In genomic region chr12:47349102-47349769, GRCh38 we compare ENCODE assay signal across 23 cellular contexts.
DNase-seq lines count a peak whose midpoint lies in the region; ATAC-seq and TF ChIP-seq lines count a peak whose summit lies in the region.
"Had no signal": no experiment of that assay in that cellular context is flagged by ENCODE, and none has a peak within 500 bp of the region (broad histone marks: within the 10 kb centered on the region; RNA-seq: fewer than 3 reads in every experiment).

No MANE protein-coding gene starts in this region.

- no peak overlapping the region for H3K4me3 ChIP-seq in OCI-LY1 (ENCODE audit: low read depth, low read length, poor library complexity, severe bottlenecking)
- H3K4me3 ChIP-seq in heart left ventricle: no peak overlapping the region
- H3K4me3 ChIP-seq: MG63, neural progenitor cell, psoas muscle, SJSA1, thoracic aorta had no signal

- H3K36me3 Mint-ChIP-seq in activated T-cell treated with anti-CD3 and anti-CD28 coated beads, Interleukin-2, amount 50 U/mL, for 72 hours (ENCODE audit: insufficient read depth in 2 of 2): peaks cover 7% of the 10 kb centered on the region in 2 donors
- H3K36me3 Mint-ChIP-seq in activated naive CD8-positive, alpha-beta T cell treated with anti-CD3 and anti-CD28 coated beads for 36 hours: peaks cover 38% of the 10 kb centered on the region
- peaks cover 5% of the 10 kb centered on the region for H3K36me3 Mint-ChIP-seq in stimulated activated effector memory CD8-positive, alpha-beta T cell treated with anti-CD3 and anti-CD28 coated beads, Interleukin-12 subunit alpha, Interleukin-12 subunit beta, amount 100 ng/mL, for 72 hours
- H3K36me3 Mint-ChIP-seq: neural progenitor cell had no signal

- peaks cover 91% of the 10 kb centered on the region for H3K4me1 Mint-ChIP-seq in activated T-cell treated with anti-CD3 and anti-CD28 coated beads, Interleukin-2, amount 50 U/mL, for 72 hours (ENCODE audit: low read depth)
- peaks cover 77% of the 10 kb centered on the region for H3K4me1 Mint-ChIP-seq in activated naive CD8-positive, alpha-beta T cell treated with anti-CD3 and anti-CD28 coated beads for 36 hours
- peaks cover 44% of the 10 kb centered on the region for H3K4me1 Mint-ChIP-seq in stimulated activated effector memory CD8-positive, alpha-beta T cell treated with anti-CD3 and anti-CD28 coated beads, Interleukin-12 subunit alpha, Interleukin-12 subunit beta, amount 100 ng/mL, for 72 hours
- H3K4me1 Mint-ChIP-seq: H9, neural progenitor cell had no signal

- H3K36me3 ChIP-seq in OCI-LY1 (ENCODE audit: insufficient read depth, low read length) (no peaks in the 10 kb centered on the region), heart left ventricle (no peaks in the 10 kb centered on the region)
- H3K36me3 ChIP-seq: MG63, neural progenitor cell, SJSA1, thoracic aorta had no signal

- intact Hi-C loops in heart left ventricle (cut with DNase I): no loop called here

- DNase-seq in activated T-cell treated with anti-CD3 and anti-CD28 coated beads, Interleukin-2, amount 50 U/mL, for 72 hours: no peak
- DNase-seq in activated T-cell treated with anti-CD3 and anti-CD28 coated beads, Interleukin-2, amount 50 U/mL, for 48 hours: no peak
- no peak for DNase-seq in activated naive CD8-positive, alpha-beta T cell treated with anti-CD3 and anti-CD28 coated beads for 36 hours
- DNase-seq in stimulated activated effector memory CD8-positive, alpha-beta T cell treated with anti-CD3 and anti-CD28 coated beads, Interleukin-12 subunit alpha, Interleukin-12 subunit beta, amount 100 ng/mL, for 72 hours (ENCODE audit: low spot score in 2 of 2): peak in 1 of 2 donors; percentile 34
- DNase-seq in heart left ventricle: no peak
- DNase-seq in germinal center (ENCODE audit: low spot score): no peak
- DNase-seq: activated CD4-positive, CD25-positive, alpha-beta regulatory T cell treated with anti-CD3 and anti-CD28 coated beads, Interleukin-2, amount 50 U/mL, for 72 hours; activated T-cell treated with anti-CD3 and anti-CD28 coated beads for 4 hours; amygdala; CD4-positive, alpha-beta memory T cell; DMS53; H9; MG63; NCI-H1436 treated with DMSO at 0.1 percent for 48 hours; PC-3; psoas muscle; small intestine had no signal

- H3K9ac ChIP-seq in OCI-LY1 (ENCODE audit: low read length): no peak overlapping the region
- H3K9ac ChIP-seq: neural progenitor cell had no signal

- H3K79me2 ChIP-seq in OCI-LY1 (ENCODE audit: insufficient read depth, low read length): no peaks in the 10 kb centered on the region

- no peaks in the 10 kb centered on the region for H4K20me1 ChIP-seq in OCI-LY1 (ENCODE audit: insufficient read depth, low read length)

- H3K4me3 Mint-ChIP-seq in activated T-cell treated with anti-CD3 and anti-CD28 coated beads, Interleukin-2, amount 50 U/mL, for 72 hours: peak overlapping the region; percentile 77 to 82
- peak overlapping the region; percentile 67 for H3K4me3 Mint-ChIP-seq in activated naive CD8-positive, alpha-beta T cell treated with anti-CD3 and anti-CD28 coated beads for 36 hours
- H3K4me3 Mint-ChIP-seq in stimulated activated effector memory CD8-positive, alpha-beta T cell treated with anti-CD3 and anti-CD28 coated beads, Interleukin-12 subunit alpha, Interleukin-12 subunit beta, amount 100 ng/mL, for 72 hours: peak overlapping the region; percentile 48
- H3K4me3 Mint-ChIP-seq: central memory CD8-positive, alpha-beta T cell; H9; neural progenitor cell had no signal

- H3K4me2 ChIP-seq in OCI-LY1 (ENCODE audit: low read length): no peak overlapping the region
- H3K4me2 ChIP-seq: neural progenitor cell had no signal

- H3F3A ChIP-seq in OCI-LY1 (ENCODE audit: insufficient read depth, low read length): no peaks in the 10 kb centered on the region

- 64 to 91% (median 81%) methylated on average over 2 of the region's 2 CpGs for WGBS in heart left ventricle, 4 donors

- H3K9me2 ChIP-seq in OCI-LY1 (ENCODE audit: low read depth, low read length): no peaks in the 10 kb centered on the region

- H2AFZ ChIP-seq in OCI-LY1 (ENCODE audit: low read length): peak overlapping the region; percentile 90; the same call in 1 of the 2 replicates

- peak overlapping the region; percentile 0 for H3K27ac ChIP-seq in OCI-LY1 (ENCODE audit: low read depth, low read length, poor library complexity, severe bottlenecking)
- H3K27ac ChIP-seq in heart left ventricle: peak overlapping the region in 1 of 12 donors; percentile 63
- H3K27ac ChIP-seq: neural progenitor cell, psoas muscle, SJSA1, thoracic aorta had no signal

- TF ChIP-seq POLR2A in heart left ventricle (IDR thresholded peaks at IDR 0.05): no peak

- H3K9me3 ChIP-seq in OCI-LY1 (ENCODE audit: low read length) (0 out of 2 replicates have a peak, but pooled peaks cover 2% of the 10 kb centered on the region), heart left ventricle (no peaks in the 10 kb centered on the region)
- H3K9me3 ChIP-seq: MG63, psoas muscle, SJSA1, thoracic aorta had no signal

- no peak for TF ChIP-seq CTCF in OCI-LY1 (IDR thresholded peaks at IDR 0.05; ENCODE audit: low read length)
- no peak for TF ChIP-seq CTCF in heart left ventricle (IDR thresholded peaks at IDR 0.05)

- no peaks in the 10 kb centered on the region for H3K27me3 Mint-ChIP-seq in activated T-cell treated with anti-CD3 and anti-CD28 coated beads, Interleukin-2, amount 50 U/mL, for 72 hours (ENCODE audit: low read depth)
- no peaks in the 10 kb centered on the region for H3K27me3 Mint-ChIP-seq in activated naive CD8-positive, alpha-beta T cell treated with anti-CD3 and anti-CD28 coated beads for 36 hours
- H3K27me3 Mint-ChIP-seq: CD4-positive, alpha-beta memory T cell; central memory CD8-positive, alpha-beta T cell had no signal

- no peak for ATAC-seq in activated T-cell treated with anti-CD3 and anti-CD28 coated beads, Interleukin-2, amount 50 U/mL, for 72 hours (replicated peaks in 1 of 2)
- ATAC-seq in stimulated activated effector memory CD8-positive, alpha-beta T cell treated with anti-CD3 and anti-CD28 coated beads, Interleukin-12 subunit alpha, Interleukin-12 subunit beta, amount 100 ng/mL, for 72 hours: no peak
- ATAC-seq in heart left ventricle (no peak), HG03039 (IDR thresholded peaks at IDR 0.05; ENCODE audit: unreplicated experiment) (no peak)
- ATAC-seq: PC-3, psoas muscle had no signal

- peak overlapping the region; percentile 99 for H3K27ac Mint-ChIP-seq in activated T-cell treated with anti-CD3 and anti-CD28 coated beads, Interleukin-2, amount 50 U/mL, for 72 hours
- H3K27ac Mint-ChIP-seq in activated naive CD8-positive, alpha-beta T cell treated with anti-CD3 and anti-CD28 coated beads for 36 hours: peak overlapping the region; percentile 94
- H3K27ac Mint-ChIP-seq in stimulated activated effector memory CD8-positive, alpha-beta T cell treated with anti-CD3 and anti-CD28 coated beads, Interleukin-12 subunit alpha, Interleukin-12 subunit beta, amount 100 ng/mL, for 72 hours: peak overlapping the region; percentile 90
- H3K27ac Mint-ChIP-seq: H9, neural progenitor cell had no signal

- H3K9me3 Mint-ChIP-seq in activated T-cell treated with anti-CD3 and anti-CD28 coated beads, Interleukin-2, amount 50 U/mL, for 72 hours: peaks cover 0 to under 1% of the 10 kb centered on the region in 2 donors
- H3K9me3 Mint-ChIP-seq in activated naive CD8-positive, alpha-beta T cell treated with anti-CD3 and anti-CD28 coated beads for 36 hours: peaks cover 10% of the 10 kb centered on the region
- H3K9me3 Mint-ChIP-seq in stimulated activated effector memory CD8-positive, alpha-beta T cell treated with anti-CD3 and anti-CD28 coated beads, Interleukin-12 subunit alpha, Interleukin-12 subunit beta, amount 100 ng/mL, for 72 hours: no peaks in the 10 kb centered on the region
- H3K9me3 Mint-ChIP-seq: CD4-positive, alpha-beta memory T cell; central memory CD8-positive, alpha-beta T cell; neural progenitor cell had no signal

- H3K27me3 ChIP-seq in OCI-LY1 (ENCODE audit: insufficient read depth, low read length) (no peaks in the 10 kb centered on the region), heart left ventricle (peaks cover 0 to 3% (median 0%) of the 10 kb centered on the region in 9 donors)
- H3K27me3 ChIP-seq: MG63, neural progenitor cell, SJSA1 had no signal

- H3K4me1 ChIP-seq in OCI-LY1 (ENCODE audit: insufficient read depth, low read length, severe bottlenecking) (peaks cover 13% of the 10 kb centered on the region), heart left ventricle (peaks cover 0 to 17% (median 0%) of the 10 kb centered on the region in 12 donors)
- H3K4me1 ChIP-seq: neural progenitor cell, psoas muscle, SJSA1 had no signal
